Comparison of ENCODE assay signal across 18 cellular contexts in genomic region chr6:160035241-160035640, GRCh38.
DNase-seq lines count a peak whose midpoint lies in the region; ATAC-seq and TF ChIP-seq lines count a peak whose summit lies in the region.
"Had no signal": no experiment of that assay in that cellular context is flagged by ENCODE, and none has a peak within 500 bp of the region (broad histone marks: within the 10 kb centered on the region; RNA-seq: fewer than 3 reads in every experiment).

No MANE protein-coding gene starts in this region.

- WGBS in right cardiac atrium = 90% methylated on average over 7 of the region's 7 CpGs
- WGBS in SK-N-SH (ENCODE audit: low lambda C conversion rate) = 100% methylated on average over 1 of the region's 7 CpGs

- H3K36me3 ChIP-seq in uterus (no peaks in the 10 kb centered on the region), SK-N-SH (replicated peaks in 1 of 2; ENCODE audit: control insufficient read depth in 1 of 2, insufficient read depth in 2 of 2, low read length in 1 of 2) (peaks cover 34 to 48% of the 10 kb centered on the region in 2 experiments)

- ATAC-seq in right cardiac atrium = no peak
- no peak for ATAC-seq in Right ventricle myocardium inferior
- no peak for ATAC-seq in effector memory CD8-positive, alpha-beta T cell (replicated peaks)
- ATAC-seq: Panc1 had no signal

- H3K4me3 ChIP-seq in right cardiac atrium (ENCODE audit: low read length) = no peak overlapping the region
- no peak overlapping the region for H3K4me3 ChIP-seq in uterus
- no peak overlapping the region for H3K4me3 ChIP-seq in SK-N-SH (ENCODE audit: low read depth in 2 of 2, low read length in 1 of 2)
- H3K4me3 ChIP-seq: GM23248 had no signal

- no peak overlapping the region for H3K9ac ChIP-seq in SK-N-SH
- H3K9ac ChIP-seq: GM23248 had no signal

- TF ChIP-seq EP300 in SK-N-SH (IDR thresholded peaks at IDR 0.05; ENCODE audit: borderline replicate concordance in 1 of 2, low read depth in 1 of 2, low read length in 1 of 2) = no peak

- H3K27ac ChIP-seq in right cardiac atrium (ENCODE audit: low read length) (no peak overlapping the region), uterus (peak overlapping the region; percentile 66 to 69), SK-N-SH (ENCODE audit: low read depth in 2 of 2, low read length in 1 of 2) (no peak overlapping the region)
- H3K27ac ChIP-seq: GM23248 had no signal

- H3K4me1 Mint-ChIP-seq in effector memory CD8-positive, alpha-beta T cell (ENCODE audit: low read depth in 2 of 2) = peaks cover 8 to 18% of the 10 kb centered on the region in 2 donors

- POLR2A ChIA-PET in SK-N-SH (lab: Yijun Ruan, JAX) = no interaction called here

- peaks cover 59% of the 10 kb centered on the region for H3K36me3 Mint-ChIP-seq in effector memory CD8-positive, alpha-beta T cell (ENCODE audit: insufficient read depth)

- H3K9me3 Mint-ChIP-seq in effector memory CD8-positive, alpha-beta T cell = no peaks in the 10 kb centered on the region
- H3K9me3 Mint-ChIP-seq: CD4-positive, CD25-positive, alpha-beta regulatory T cell had no signal

- H3K4me1 ChIP-seq in right cardiac atrium (ENCODE audit: control insufficient read depth, insufficient read depth, low read length) = peaks cover 7% of the 10 kb centered on the region
- no peaks in the 10 kb centered on the region for H3K4me1 ChIP-seq in uterus
- H3K4me1 ChIP-seq in SK-N-SH (ENCODE audit: control insufficient read depth in 1 of 2, insufficient read depth in 2 of 2, low read depth in 1 of 2, low read length in 1 of 2) = peaks cover 3 to 6% of the 10 kb centered on the region in 2 experiments; a peak in 3 of 4 replicates

- H3K4me3 Mint-ChIP-seq in effector memory CD8-positive, alpha-beta T cell = no peak overlapping the region
- H3K4me3 Mint-ChIP-seq: CD4-positive, CD25-positive, alpha-beta regulatory T cell had no signal

- TF ChIP-seq RAD21 in SK-N-SH (IDR thresholded peaks at IDR 0.05; ENCODE audit: low read length) = no peak

- H3K27me3 Mint-ChIP-seq in effector memory CD8-positive, alpha-beta T cell = no peaks in the 10 kb centered on the region
- H3K27me3 Mint-ChIP-seq: CD4-positive, CD25-positive, alpha-beta regulatory T cell had no signal

- H4K20me1 ChIP-seq in SK-N-SH (ENCODE audit: insufficient read depth) = no peaks in the 10 kb centered on the region; the same call in 1 of the 2 replicates

- peaks cover 6% of the 10 kb centered on the region; the same call in 1 of the 2 replicates for H3K79me2 ChIP-seq in SK-N-SH (ENCODE audit: insufficient read depth)

- intact Hi-C loops in right cardiac atrium (cut with DNase I) = loop anchor here in 2 of 4 donors (10.0 kb wide), 2 partner anchors 60 to 70 kb away; partner anchors contain the start of gene IGF2R (in 1 of the 2)
- intact Hi-C loops in Right ventricle myocardium inferior (cut with DNase I) = no loop called here
- intact Hi-C loops in uterus (cut with DNase I; ENCODE audit: low total_unique reads) = no loop called here

- H3K9me3 ChIP-seq in right cardiac atrium (ENCODE audit: control insufficient read depth, low read length) (no peaks in the 10 kb centered on the region), uterus (no peaks in the 10 kb centered on the region), SK-N-SH (no peaks in the 10 kb centered on the region)

- no peak overlapping the region for H2AFZ ChIP-seq in SK-N-SH (ENCODE audit: low read depth)
- H2AFZ ChIP-seq: GM23248 had no signal

- peak in 2 of 3 donors; percentile 30 to 38 for DNase-seq in right cardiac atrium
- DNase-seq in Right ventricle myocardium inferior (ENCODE audit: missing footprints) = no peak
- no peak for DNase-seq in effector memory CD8-positive, alpha-beta T cell
- peak; percentile 75 for DNase-seq in mesenteric fat pad (ENCODE audit: low spot score)
- no peak for DNase-seq in uterus
- no peak for DNase-seq in COR-L47 (lab: John Stamatoyannopoulos, UW)
- no peak for DNase-seq in SK-N-SH
- no peak for DNase-seq in HCEC 1CT
- DNase-seq: AML-193; CD4-positive, CD25-positive, alpha-beta regulatory T cell; DMS79; Karpas-422; NCI-H1930; NCI-H2171 treated with DMSO at 0.1 percent for 48 hours; NCI-H774; SIG-M5 had no signal

- H3K27me3 ChIP-seq in right cardiac atrium (ENCODE audit: control insufficient read depth, insufficient read depth) = no peaks in the 10 kb centered on the region
- no peaks in the 10 kb centered on the region for H3K27me3 ChIP-seq in uterus
- H3K27me3 ChIP-seq in SK-N-SH (ENCODE audit: insufficient read depth) = no peaks in the 10 kb centered on the region

- H3K27ac Mint-ChIP-seq in effector memory CD8-positive, alpha-beta T cell = peak overlapping the region; percentile 44 to 75

- no peak overlapping the region for H3K4me2 ChIP-seq in SK-N-SH

- TF ChIP-seq POLR2A in uterus (IDR thresholded peaks at IDR 0.05) = no peak

- H3K9me2 ChIP-seq in SK-N-SH = no peaks in the 10 kb centered on the region

- peaks cover 11% of the 10 kb centered on the region for H3F3A ChIP-seq in SK-N-SH (replicated peaks; ENCODE audit: insufficient read depth)

- TF ChIP-seq CTCF in uterus (IDR thresholded peaks at IDR 0.05) (no peak), SK-N-SH (IDR thresholded peaks at IDR 0.05) (no peak)

- CTCF ChIA-PET in SK-N-SH (lab: Yijun Ruan, JAX) = no interaction called here

TF ChIP-seq in SK-N-SH, 30 proteins besides CTCF, POLR2A, EP300 and RAD21:
- TF ChIP-seq FOSL2 (IDR thresholded peaks at IDR 0.05; ENCODE audit: borderline replicate concordance, low read depth) (no peak), MXI1 (IDR thresholded peaks at IDR 0.05; ENCODE audit: low read depth, low read length) (no peak), FOXM1 (IDR thresholded peaks at IDR 0.05; ENCODE audit: low read depth) (no peak), RFX5 (IDR thresholded peaks at IDR 0.05; ENCODE audit: low read length) (no peak), MEF2A (IDR thresholded peaks at IDR 0.05; ENCODE audit: borderline replicate concordance, low read depth) (no peak), TEAD4 (IDR thresholded peaks at IDR 0.05; ENCODE audit: borderline replicate concordance, insufficient read depth) (no peak), YY1 (IDR thresholded peaks at IDR 0.05; ENCODE audit: low read depth) (no peak), NFIC (IDR thresholded peaks at IDR 0.05; ENCODE audit: borderline replicate concordance) (no peak), MAX (IDR thresholded peaks at IDR 0.05; ENCODE audit: low read depth) (no peak), USF1 (IDR thresholded peaks at IDR 0.05; ENCODE audit: borderline replicate concordance, low read depth) (no peak), GATA2 (CRISPR knock-in tag; IDR thresholded peaks at IDR 0.05) (no peak), TCF12 (IDR thresholded peaks at IDR 0.05) (no peak), RCOR1 (IDR thresholded peaks at IDR 0.05; ENCODE audit: low read length) (no peak)

Comparison
In these comparisons a context has a peak if more than half of its experiments do, and no peak if none do; other contexts are left out.
1. DNase-seq: peak in right cardiac atrium (2 of 3) and mesenteric fat pad (single experiment); none in Right ventricle myocardium inferior (single experiment), effector memory CD8-positive, alpha-beta T cell (0 of 3), uterus (0 of 2), COR-L47 (single experiment), SK-N-SH (single experiment) and HCEC 1CT (single experiment).
2. H3K27ac ChIP-seq: peak in uterus (2 of 2); none in right cardiac atrium (single experiment) and SK-N-SH (0 of 2).